In genomic region chr13:50626031-50626643, GRCh38 we compare ENCODE assay signal across 11 cellular contexts.
DNase-seq lines count a peak whose midpoint lies in the region; ATAC-seq and TF ChIP-seq lines count a peak whose summit lies in the region.
"Had no signal": no experiment of that assay in that cellular context is flagged by ENCODE, and none has a peak within 500 bp of the region (broad histone marks: within the 10 kb centered on the region; RNA-seq: fewer than 3 reads in every experiment).

No MANE protein-coding gene starts in this region.

- intact Hi-C loops in sciatic nerve (cut with DNase I): no loop called here

- no peak for TF ChIP-seq CTCF in OCI-LY1 (IDR thresholded peaks at IDR 0.05; ENCODE audit: low read length)
- TF ChIP-seq CTCF in osteoblast (IDR thresholded peaks at IDR 0.05; ENCODE audit: extremely low read depth, low read depth, low read length): no peak

- no peak for TF ChIP-seq POLR2A in GM18505 (IDR thresholded peaks at IDR 0.05; ENCODE audit: borderline replicate concordance, extremely low read depth, insufficient read depth, insufficient read length)

- H3K9me3 ChIP-seq in OCI-LY1 (ENCODE audit: low read length) (no peaks in the 10 kb centered on the region), osteoblast (ENCODE audit: low read depth, low read length) (no peaks in the 10 kb centered on the region)

- ATAC-seq in GM19023 (IDR thresholded peaks at IDR 0.05; ENCODE audit: unreplicated experiment): no peak
- no peak for ATAC-seq in sciatic nerve
- no peak for ATAC-seq in HG02623 (IDR thresholded peaks at IDR 0.05; ENCODE audit: unreplicated experiment)
- no peak for ATAC-seq in GM18505 (IDR thresholded peaks at IDR 0.05; ENCODE audit: unreplicated experiment)
- ATAC-seq: HCT116 had no signal

- H3K36me3 ChIP-seq in OCI-LY1 (ENCODE audit: insufficient read depth, low read length) (no peaks in the 10 kb centered on the region), osteoblast (ENCODE audit: insufficient read depth, low read length) (no peaks in the 10 kb centered on the region)

- H3K4me3 ChIP-seq in OCI-LY1 (ENCODE audit: low read depth, low read length, poor library complexity, severe bottlenecking): no peak overlapping the region
- H3K4me3 ChIP-seq in osteoblast (ENCODE audit: insufficient read depth, low read length): no peak overlapping the region
- H3K4me3 ChIP-seq: PC-9 had no signal

- H4K20me1 ChIP-seq in OCI-LY1 (ENCODE audit: insufficient read depth, low read length) (no peaks in the 10 kb centered on the region), osteoblast (ENCODE audit: insufficient read depth, low read length) (no peaks in the 10 kb centered on the region)

- H3K9me2 ChIP-seq in OCI-LY1 (ENCODE audit: low read depth, low read length): no peaks in the 10 kb centered on the region

- H3K4me1 ChIP-seq in OCI-LY1 (ENCODE audit: insufficient read depth, low read length, severe bottlenecking) (peaks cover 8% of the 10 kb centered on the region), osteoblast (ENCODE audit: insufficient read depth, low read length) (peaks cover 21% of the 10 kb centered on the region)

- H3K79me2 ChIP-seq in OCI-LY1 (ENCODE audit: insufficient read depth, low read length): no peaks in the 10 kb centered on the region
- H3K79me2 ChIP-seq in osteoblast (ENCODE audit: insufficient read depth, low read length): no peaks in the 10 kb centered on the region

- H3K9ac ChIP-seq in OCI-LY1 (ENCODE audit: low read length): no peak overlapping the region

- H3F3A ChIP-seq in OCI-LY1 (ENCODE audit: insufficient read depth, low read length): no peaks in the 10 kb centered on the region

- H3K27ac ChIP-seq in OCI-LY1 (ENCODE audit: low read depth, low read length, poor library complexity, severe bottlenecking) (no peak overlapping the region), osteoblast (ENCODE audit: low read depth, low read length) (peak overlapping the region; percentile 72)
- H3K27ac ChIP-seq: PC-9 had no signal

- H3K27me3 ChIP-seq in OCI-LY1 (ENCODE audit: insufficient read depth, low read length): no peaks in the 10 kb centered on the region
- no peaks in the 10 kb centered on the region for H3K27me3 ChIP-seq in osteoblast (ENCODE audit: insufficient read depth, low read length)

- H3K4me2 ChIP-seq in OCI-LY1 (ENCODE audit: low read length) (no peak overlapping the region), osteoblast (ENCODE audit: insufficient read depth, low read length) (no peak overlapping the region)
- H3K4me2 ChIP-seq: PC-9 had no signal

- DNase-seq in GM04503 (ENCODE audit: low read depth) (peak; percentile 68), dedifferentiated amniotic fluid mesenchymal stem cell (ENCODE audit: extremely low spot score) (peak; percentile 59), osteoblast (ENCODE audit: insufficient read length, low spot score, missing footprints) (peak; percentile 80), sciatic nerve (ENCODE audit: low spot score) (no peak)
- DNase-seq: PC-9; stimulated activated CD4-positive, alpha-beta T cell treated with anti-CD3 and anti-CD28 coated beads, Interleukin-4, amount 100 ng/mL, for 1 hour had no signal

- H2AFZ ChIP-seq in OCI-LY1 (ENCODE audit: low read length) (0 out of 2 replicates have a peak overlapping the region, but pooled peaks have one; percentile 40), osteoblast (ENCODE audit: low read length) (peak overlapping the region; percentile 37)
- H2AFZ ChIP-seq: PC-9 had no signal
